ENCODE assay signal across 9 cellular contexts in the genomic region with DNA sequence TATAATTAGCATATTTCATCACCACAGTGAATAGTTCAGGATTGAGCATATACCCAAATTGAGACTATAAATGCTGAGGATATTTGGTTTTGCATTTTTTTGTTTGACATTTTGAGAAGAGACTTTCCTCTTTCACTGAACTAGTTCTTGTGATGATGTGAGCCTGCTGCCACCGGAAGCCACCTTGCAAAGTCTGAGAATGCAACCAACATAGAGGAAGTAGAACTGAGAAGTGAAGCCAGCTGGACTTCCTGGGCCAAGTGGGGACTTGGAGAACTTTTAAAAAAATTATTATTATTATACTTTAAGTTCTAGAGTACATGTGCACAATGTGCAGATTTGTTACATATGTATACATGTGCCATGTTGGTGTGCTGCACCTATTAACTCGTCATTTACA.
DNase-seq lines count a peak whose midpoint lies in the region; ATAC-seq and TF ChIP-seq lines count a peak whose summit lies in the region.
"Had no signal": no experiment of that assay in that cellular context is flagged by ENCODE, and none has a peak within 500 bp of the region (broad histone marks: within the 10 kb centered on the region; RNA-seq: fewer than 3 reads in every experiment).

No MANE protein-coding gene starts in this region.

- no peak for TF ChIP-seq CTCF in progenitor cell of endocrine pancreas (IDR thresholded peaks at IDR 0.05; ENCODE audit: unreplicated experiment)

- H3K27ac Mint-ChIP-seq in progenitor cell of endocrine pancreas, result no peak overlapping the region
- H3K27ac Mint-ChIP-seq: naive thymus-derived CD8-positive, alpha-beta T cell had no signal

- DNase-seq in Ammon's horn (ENCODE audit: low spot score), result peak; percentile 65
- peak; percentile 23 for DNase-seq in RPMI8226
- no peak for DNase-seq in NCI-H82 (lab: John Stamatoyannopoulos, UW)
- no peak for DNase-seq in progenitor cell of endocrine pancreas (ENCODE audit: low spot score, unreplicated experiment)
- DNase-seq in GOT3 (lab: John Stamatoyannopoulos, UW), result no peak
- DNase-seq in NCI-H2227 (lab: John Stamatoyannopoulos, UW; ENCODE audit: unreplicated experiment), result no peak
- DNase-seq: naive thymus-derived CD8-positive, alpha-beta T cell had no signal

- H3K36me3 Mint-ChIP-seq in progenitor cell of endocrine pancreas (ENCODE audit: insufficient read depth), result no peaks in the 10 kb centered on the region
- H3K36me3 Mint-ChIP-seq: naive thymus-derived CD8-positive, alpha-beta T cell had no signal

- H3K9me3 Mint-ChIP-seq in progenitor cell of endocrine pancreas (ENCODE audit: low read depth), result no peaks in the 10 kb centered on the region

- H3K4me1 Mint-ChIP-seq in progenitor cell of endocrine pancreas (ENCODE audit: low read depth), result no peaks in the 10 kb centered on the region

- H3K27me3 Mint-ChIP-seq in progenitor cell of endocrine pancreas, result peaks cover 13% of the 10 kb centered on the region

- peak; percentile 98 for ATAC-seq in GM19395 (IDR thresholded peaks at IDR 0.05; ENCODE audit: unreplicated experiment)
- peak; percentile 92 for ATAC-seq in HG03066 (IDR thresholded peaks at IDR 0.05; ENCODE audit: low read depth, unreplicated experiment)
- ATAC-seq: naive thymus-derived CD8-positive, alpha-beta T cell had no signal

- H3K4me3 Mint-ChIP-seq in progenitor cell of endocrine pancreas (ENCODE audit: low read depth), result no peak overlapping the region
- H3K4me3 Mint-ChIP-seq: naive thymus-derived CD8-positive, alpha-beta T cell had no signal

Comparison
In these comparisons a context has a peak if more than half of its experiments do, and no peak if none do; other contexts are left out.
1. DNase-seq: peak in Ammon's horn (single experiment) and RPMI8226 (single experiment); none in NCI-H82 (single experiment), progenitor cell of endocrine pancreas (single experiment), GOT3 (single experiment) and NCI-H2227 (single experiment).